In the genomic region with DNA sequence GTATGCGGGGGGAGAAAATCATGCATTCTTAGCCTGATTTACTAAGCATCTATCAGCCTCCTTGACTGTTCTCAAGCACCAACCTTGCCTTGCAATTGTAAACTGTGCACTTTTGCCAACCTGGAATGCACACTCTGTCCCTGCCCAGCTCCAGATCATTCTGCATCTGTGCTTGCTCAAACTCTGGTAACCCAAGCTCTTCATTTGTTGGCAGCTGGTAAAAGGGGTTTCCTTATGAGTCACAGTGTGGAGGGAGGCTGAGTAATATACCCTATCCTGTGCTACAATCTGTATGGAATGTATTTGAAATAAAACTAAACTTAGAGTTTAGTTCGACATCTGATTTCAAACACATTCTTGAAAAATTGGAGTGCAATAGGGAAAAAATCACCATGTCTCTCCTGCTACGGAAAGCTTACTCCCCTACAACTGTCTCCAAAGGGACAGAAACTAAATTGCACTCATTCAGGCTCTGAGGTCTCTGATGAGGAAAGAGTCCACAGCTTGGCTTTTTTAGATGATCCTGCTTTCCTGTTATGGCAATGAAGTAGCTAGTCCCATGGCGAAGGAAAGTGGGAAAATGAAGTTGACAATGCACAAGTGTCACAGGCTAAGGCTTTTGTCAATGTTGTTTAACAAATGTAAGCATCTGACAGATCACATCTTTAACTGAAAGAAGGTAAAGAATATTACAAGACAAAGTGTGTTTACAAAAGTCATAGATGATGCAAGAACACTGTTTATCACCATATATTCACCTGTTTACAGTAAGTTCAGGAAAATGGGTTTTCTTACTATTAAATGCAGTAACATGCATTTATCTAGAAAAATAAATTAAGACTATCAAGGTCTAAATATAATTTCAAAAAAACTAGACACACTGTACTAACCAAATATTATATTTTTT, we compare ENCODE assay signal across 8 cellular contexts.
DNase-seq lines count a peak whose midpoint lies in the region; ATAC-seq and TF ChIP-seq lines count a peak whose summit lies in the region.

No MANE protein-coding gene starts in this region.

- H3K27me3 ChIP-seq in mucosa of rectum (ENCODE audit: control insufficient read depth in 2 of 2, insufficient read depth in 2 of 2, low read length in 2 of 2) = no peaks in the 10 kb centered on the region

- ATAC-seq in HG03558 (IDR thresholded peaks at IDR 0.05; ENCODE audit: extremely low read depth, unreplicated experiment) (peak; percentile 55), HG03439 (IDR thresholded peaks at IDR 0.05; ENCODE audit: unreplicated experiment) (no peak), HG02852 (IDR thresholded peaks at IDR 0.05; ENCODE audit: unreplicated experiment) (no peak), HG03159 (IDR thresholded peaks at IDR 0.05; ENCODE audit: unreplicated experiment) (no peak)

- DNase-seq in AG08396 (ENCODE audit: low spot score) = peak; percentile 84
- peak; percentile 97 for DNase-seq in choroid plexus epithelial cell (ENCODE audit: low read depth)
- no peak for DNase-seq in activated gamma-delta T cell (lab: John Stamatoyannopoulos, UW)

- H3K9me3 ChIP-seq in mucosa of rectum (ENCODE audit: control insufficient read depth in 2 of 2, low read length in 2 of 2) = no peaks in the 10 kb centered on the region

- H3K4me1 ChIP-seq in mucosa of rectum (ENCODE audit: control insufficient read depth in 2 of 2, insufficient read depth in 2 of 2, low read length in 2 of 2) = peaks cover 3 to 10% of the 10 kb centered on the region in 2 donors

- no peaks in the 10 kb centered on the region for H3K36me3 ChIP-seq in mucosa of rectum (ENCODE audit: control insufficient read depth in 2 of 2, insufficient read depth in 2 of 2, low read length in 2 of 2)

- H3K9ac ChIP-seq in mucosa of rectum (ENCODE audit: low read depth in 1 of 2, low read length in 2 of 2) = no peak overlapping the region

- H3K4me3 ChIP-seq in choroid plexus epithelial cell (ENCODE audit: low read depth, low read length) (peak overlapping the region; percentile 32), mucosa of rectum (ENCODE audit: low read length in 2 of 2) (no peak overlapping the region)

- H3K27ac ChIP-seq in mucosa of rectum (ENCODE audit: low read depth in 2 of 2, low read length in 2 of 2) = peak overlapping the region; percentile 35 to 57

- no peak for TF ChIP-seq CTCF in choroid plexus epithelial cell (conservative IDR thresholded peaks at IDR 0.05; ENCODE audit: low read depth, low read length)
